In genomic region chr9:15306757-15307522, GRCh38 we compare ENCODE assay signal across 8 cellular contexts. TPM values are rescaled to one million over a fixed set of nuclear protein-coding genes. Genes with fewer than 3 reads are reported as not detected.
DNase-seq lines count a peak whose midpoint lies in the region; ATAC-seq and TF ChIP-seq lines count a peak whose summit lies in the region.

Gene TTC39B (minus strand): TSS chr9:15307216. CDS start chr9:15307125, 91 bp downstream.

- CTCF ChIA-PET in Panc1 (lab: Charles Lee): no interaction called here

- no peak within 1 kb of the TSS for H3K27ac ChIP-seq in Panc1 (ENCODE audit: low read length)

- H3K36me3 Mint-ChIP-seq in naive thymus-derived CD8-positive, alpha-beta T cell: peaks cover 0 to 4% (median 0%) of the 10 kb centered on the region in 3 donors
- no peaks in the 10 kb centered on the region for H3K36me3 Mint-ChIP-seq in stimulated activated naive B cell treated with anti-CD40 and anti-IgM and Interleukin-4, amounts not matched to agents 10 μg/mL and 1 μg/mL and 100 μg/mL, for 72 hours

- DNase-seq in DMS153 (lab: John Stamatoyannopoulos, UW): peak; percentile 90
- DNase-seq in HuH-7.5 (ENCODE audit: low spot score): peak; percentile 55
- peak; percentile 27 for DNase-seq in Panc1 (ENCODE audit: low read depth, low spot score)
- peak; percentile 45 to 70 for DNase-seq in activated T-helper 1 cell treated with anti-CD3 and anti-CD28 coated beads, Interleukin-2, amount 50 U/mL, for 16 hours (ENCODE audit: low read depth in 1 of 2, low spot score in 1 of 2)
- peak; percentile 82 for DNase-seq in fibroblast of peridontal ligament (ENCODE audit: extremely low read depth)
- peak; percentile 44 to 82 (median 64) for DNase-seq in naive thymus-derived CD8-positive, alpha-beta T cell
- DNase-seq in stimulated activated naive B cell treated with anti-CD40 and anti-IgM and Interleukin-4, amounts not matched to agents 10 μg/mL and 1 μg/mL and 100 μg/mL, for 72 hours: peak; percentile 75

- no peaks in the 10 kb centered on the region for H3K9me3 ChIP-seq in Panc1 (ENCODE audit: control insufficient read depth, insufficient read depth, low read depth, low read length)

- in situ Hi-C loops in Panc1 (cut with HindIII; ENCODE audit: low pct_unique_long_range_greater_than_20kb, low sequenced_read_pairs): no loop called here

- H3K4me1 Mint-ChIP-seq in naive thymus-derived CD8-positive, alpha-beta T cell: peaks cover 21 to 64% (median 62%) of the 10 kb centered on the region in 4 donors
- H3K4me1 Mint-ChIP-seq in stimulated activated naive B cell treated with anti-CD40 and anti-IgM and Interleukin-4, amounts not matched to agents 10 μg/mL and 1 μg/mL and 100 μg/mL, for 72 hours: peaks cover 22 to 37% of the 10 kb centered on the region in 2 donors

- no peaks in the 10 kb centered on the region; the same call in 1 of the 2 replicates for H3K36me3 ChIP-seq in Panc1 (ENCODE audit: control insufficient read depth, insufficient read depth, low read length)

- H3K4me1 ChIP-seq in Panc1 (ENCODE audit: control insufficient read depth, insufficient read depth, low read length): no peaks in the 10 kb centered on the region

- BruUV-seq in Panc1 (replicated peaks; lab: Mats Ljungman, UMichigan): no TSS peak

- peak within 1 kb of the TSS; percentile 95 to 100 (median 97) for H3K4me3 Mint-ChIP-seq in naive thymus-derived CD8-positive, alpha-beta T cell
- peak within 1 kb of the TSS; percentile 99 to 100 for H3K4me3 Mint-ChIP-seq in stimulated activated naive B cell treated with anti-CD40 and anti-IgM and Interleukin-4, amounts not matched to agents 10 μg/mL and 1 μg/mL and 100 μg/mL, for 72 hours

- TF ChIP-seq CTCF in Panc1 (IDR thresholded peaks at IDR 0.05): no peak

- peak within 1 kb of the TSS; percentile 90 to 97 (median 96) for H3K27ac Mint-ChIP-seq in naive thymus-derived CD8-positive, alpha-beta T cell
- peak within 1 kb of the TSS; percentile 96 for H3K27ac Mint-ChIP-seq in stimulated activated naive B cell treated with anti-CD40 and anti-IgM and Interleukin-4, amounts not matched to agents 10 μg/mL and 1 μg/mL and 100 μg/mL, for 72 hours

- no peaks in the 10 kb centered on the region for H3K27me3 ChIP-seq in Panc1 (ENCODE audit: control insufficient read depth, insufficient read depth, low read length)

- intact Hi-C loops in Panc1 (cut with micrococcal nuclease; ENCODE audit: unreplicated experiment): loop anchor here (10.0 kb wide), 1 partner anchor 118 kb away; the partner anchor contains the start of gene SNAPC3

- no peaks in the 10 kb centered on the region for H3K27me3 Mint-ChIP-seq in naive thymus-derived CD8-positive, alpha-beta T cell
- no peaks in the 10 kb centered on the region for H3K27me3 Mint-ChIP-seq in stimulated activated naive B cell treated with anti-CD40 and anti-IgM and Interleukin-4, amounts not matched to agents 10 μg/mL and 1 μg/mL and 100 μg/mL, for 72 hours

- peak within 1 kb of the TSS; percentile 55 to 56 for H3K4me3 ChIP-seq in Panc1 (ENCODE audit: low read depth in 2 of 2, low read length in 2 of 2)

- no peaks in the 10 kb centered on the region for H3K9me3 Mint-ChIP-seq in naive thymus-derived CD8-positive, alpha-beta T cell
- no peaks in the 10 kb centered on the region for H3K9me3 Mint-ChIP-seq in stimulated activated naive B cell treated with anti-CD40 and anti-IgM and Interleukin-4, amounts not matched to agents 10 μg/mL and 1 μg/mL and 100 μg/mL, for 72 hours

- POLR2A ChIA-PET in Panc1 (lab: Charles Lee): no interaction called here
- POLR2A ChIA-PET in naive thymus-derived CD8-positive, alpha-beta T cell (lab: Charles Lee): interaction anchor here (0.6 to 8.9 kb wide), 11 partner anchors 11 to 205 kb away, joined by 3 to 129 read pairs (median 3); partner anchors contain the start of genes PSIP1 and SNAPC3

- ATAC-seq in GM21529 (IDR thresholded peaks at IDR 0.05; ENCODE audit: unreplicated experiment) (peak; percentile 97), Panc1 (peak; percentile 97)
- peak; percentile 68 to 77 for ATAC-seq in naive thymus-derived CD8-positive, alpha-beta T cell
- ATAC-seq in stimulated activated naive B cell treated with anti-CD40 and anti-IgM and Interleukin-4, amounts not matched to agents 10 μg/mL and 1 μg/mL and 100 μg/mL, for 72 hours (replicated peaks): peak; percentile 88 to 91

RNA-seq across cellular contexts. Expression of gene TTC39B, which starts in this region (rescaled TPM):
- 1.6 TPM for total RNA-seq in Panc1 (2021; ENCODE audit: unreplicated experiment)
- polyA plus RNA-seq in Panc1 (2012; ENCODE audit: insufficient read length): 0.64 TPM
- total RNA-seq in naive thymus-derived CD8-positive, alpha-beta T cell: 10 to 100 TPM; 43.9 to 44.8 TPM
- 10 to 100 TPM in 2 of 3 donors, 1 to 10 TPM in 1; 4.5 to 13.0 (median 10.1) TPM for polyA plus RNA-seq in naive thymus-derived CD8-positive, alpha-beta T cell

Comparison
In these comparisons a context has a peak if more than half of its experiments do, and no peak if none do; other contexts are left out.
1. RNA of gene TTC39B (total RNA-seq): 43.9 to 44.8 TPM in naive thymus-derived CD8-positive, alpha-beta T cell; 1.6 TPM in Panc1 (single experiment); every median in the first group is over 10 times any median in the second.
2. DNase-seq: peak in every context shown above with its lines; median percentile 90 in DMS153; 82 in fibroblast of peridontal ligament; 75 in stimulated activated naive B cell treated with anti-CD40 and anti-IgM and Interleukin-4, amounts not matched to agents 10 μg/mL and 1 μg/mL and 100 μg/mL, for 72 hours; 64 in naive thymus-derived CD8-positive, alpha-beta T cell; 58 in activated T-helper 1 cell treated with anti-CD3 and anti-CD28 coated beads, Interleukin-2, amount 50 U/mL, for 16 hours; 55 in HuH-7.5; 27 in Panc1.
3. Peak in every context shown above with its lines, with median percentiles within 50 percentile points of each other: ATAC-seq.